In the genomic region with DNA sequence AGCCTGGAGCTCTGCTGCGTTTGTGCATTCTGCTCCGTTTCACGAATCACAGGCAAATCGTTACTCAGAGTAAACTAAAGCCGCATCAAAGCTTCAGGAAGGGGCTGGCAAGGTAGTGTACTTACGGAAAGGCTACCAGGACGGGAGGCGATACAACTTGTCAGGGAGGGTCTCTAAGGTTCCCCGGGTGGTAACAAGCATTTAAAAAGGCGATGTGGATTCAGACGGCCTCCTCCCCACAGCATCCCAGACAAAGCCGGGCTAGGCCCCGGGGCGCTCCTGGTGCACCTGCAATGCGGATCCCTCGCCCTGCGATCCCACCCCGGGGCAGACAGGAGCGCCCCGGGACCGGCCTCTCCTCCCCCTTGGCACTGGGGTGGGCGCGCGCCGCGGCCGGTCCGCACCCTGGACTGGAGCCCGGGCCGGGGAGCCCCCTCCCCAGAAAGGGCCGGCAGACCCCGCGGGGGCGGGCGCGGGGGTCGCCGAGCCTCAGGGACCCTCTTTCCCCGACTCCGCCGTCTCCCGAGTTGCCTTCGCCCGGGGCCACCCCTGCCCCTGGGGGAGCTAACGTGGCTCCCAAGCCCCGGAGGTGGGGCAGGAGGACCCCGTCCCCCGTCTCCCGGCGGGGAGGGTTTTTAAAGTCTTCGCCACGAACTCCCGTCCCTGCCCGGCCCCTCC, we compare ENCODE assay signal across 7 cellular contexts. TPM values are rescaled to one million over a fixed set of nuclear protein-coding genes. Genes with fewer than 3 reads are reported as not detected.
DNase-seq lines count a peak whose midpoint lies in the region; ATAC-seq and TF ChIP-seq lines count a peak whose summit lies in the region.

No MANE protein-coding gene starts in this region.

- H3K27ac Mint-ChIP-seq in activated T-helper 2 cell treated with anti-CD3 and anti-CD28 coated beads, Interferon-gamma antibody, Interleukin-2, Interleukin-4, amounts not matched to agents 10 μg/mL and 5 μg/mL and 100 μg/mL, durations not matched to agents 14 hours and 24 hours and 36 hours: peak overlapping the region; percentile 74
- H3K27ac Mint-ChIP-seq in neural progenitor cell: peak overlapping the region; percentile 91

- no TSS peak for BruUV-seq in OCI-LY7 (replicated peaks; lab: Mats Ljungman, UMichigan)

- peaks cover 2% of the 10 kb centered on the region for H3K27me3 Mint-ChIP-seq in activated T-helper 2 cell treated with anti-CD3 and anti-CD28 coated beads, Interferon-gamma antibody, Interleukin-2, Interleukin-4, amounts not matched to agents 10 μg/mL and 5 μg/mL and 100 μg/mL, durations not matched to agents 14 hours and 24 hours and 36 hours (ENCODE audit: low read depth)
- H3K27me3 Mint-ChIP-seq in neural progenitor cell (ENCODE audit: insufficient read depth, low read depth): no peaks in the 10 kb centered on the region

- H3K4me3 ChIP-seq in OCI-LY7 (ENCODE audit: low read depth, low read length, poor library complexity, severe bottlenecking): peak overlapping the region; percentile 82
- H3K4me3 ChIP-seq in fibroblast of the aortic adventitia (ENCODE audit: low read depth, low read length): peak overlapping the region; percentile 80
- H3K4me3 ChIP-seq in neural progenitor cell: peak overlapping the region; percentile 96
- peak overlapping the region; percentile 100 for H3K4me3 ChIP-seq in urinary bladder (ENCODE audit: low read depth, low read length)

- peak; percentile 37 for DNase-seq in OCI-LY7 (ENCODE audit: low spot score)
- peak; percentile 34 for DNase-seq in activated T-helper 2 cell treated with anti-CD3 and anti-CD28 coated beads, Interferon-gamma antibody, Interleukin-2, Interleukin-4, amounts not matched to agents 10 μg/mL and 5 μg/mL and 100 μg/mL, durations not matched to agents 14 hours and 24 hours and 36 hours (ENCODE audit: low spot score)
- no peak for DNase-seq in fibroblast of the aortic adventitia (ENCODE audit: low read depth)
- peak; percentile 79 for DNase-seq in neural progenitor cell (ENCODE audit: low spot score)

- peak overlapping the region; percentile 75 for H3K4me2 ChIP-seq in OCI-LY7 (ENCODE audit: low read length)
- peak overlapping the region; percentile 93 for H3K4me2 ChIP-seq in neural progenitor cell

- 0 out of 2 replicates have a peak, but pooled peaks cover 5% of the 10 kb centered on the region for H4K20me1 ChIP-seq in OCI-LY7 (ENCODE audit: insufficient read depth, low read length)
- H4K20me1 ChIP-seq in neural progenitor cell (ENCODE audit: low read depth): peaks cover 79% of the 10 kb centered on the region

- H3K79me2 ChIP-seq in OCI-LY7 (ENCODE audit: insufficient read depth, low read depth, low read length): peaks cover 17% of the 10 kb centered on the region; the same call in 1 of the 2 replicates
- H3K79me2 ChIP-seq in neural progenitor cell (ENCODE audit: low read depth): peaks cover 45% of the 10 kb centered on the region

- POLR2A ChIA-PET in OCI-LY7 (lab: Charles Lee): interaction anchor here (0.5 to 0.9 kb wide), 3 partner anchors 16 to 239 kb away, joined by 3 to 4 read pairs (median 3); no protein-coding TSS in a partner anchor

- H2AFZ ChIP-seq in OCI-LY7 (ENCODE audit: low read length) (peak overlapping the region; percentile 76), neural progenitor cell (replicated peaks) (peak overlapping the region; percentile 65)

- H3K9me3 Mint-ChIP-seq in activated T-helper 2 cell treated with anti-CD3 and anti-CD28 coated beads, Interferon-gamma antibody, Interleukin-2, Interleukin-4, amounts not matched to agents 10 μg/mL and 5 μg/mL and 100 μg/mL, durations not matched to agents 14 hours and 24 hours and 36 hours: no peaks in the 10 kb centered on the region
- H3K9me3 Mint-ChIP-seq in neural progenitor cell: no peaks in the 10 kb centered on the region

- peak overlapping the region; percentile 91 for H3K4me3 Mint-ChIP-seq in activated T-helper 2 cell treated with anti-CD3 and anti-CD28 coated beads, Interferon-gamma antibody, Interleukin-2, Interleukin-4, amounts not matched to agents 10 μg/mL and 5 μg/mL and 100 μg/mL, durations not matched to agents 14 hours and 24 hours and 36 hours (ENCODE audit: low read depth)
- peak overlapping the region; percentile 99 for H3K4me3 Mint-ChIP-seq in neural progenitor cell

- H3K27ac ChIP-seq in OCI-LY7 (ENCODE audit: low read depth, low read length, poor library complexity, severe bottlenecking) (no peak overlapping the region), neural progenitor cell (no peak overlapping the region), urinary bladder (ENCODE audit: low read depth) (peak overlapping the region; percentile 93)

- peaks cover 29% of the 10 kb centered on the region for H3K4me1 Mint-ChIP-seq in activated T-helper 2 cell treated with anti-CD3 and anti-CD28 coated beads, Interferon-gamma antibody, Interleukin-2, Interleukin-4, amounts not matched to agents 10 μg/mL and 5 μg/mL and 100 μg/mL, durations not matched to agents 14 hours and 24 hours and 36 hours (ENCODE audit: low read depth)
- H3K4me1 Mint-ChIP-seq in neural progenitor cell: peaks cover 27% of the 10 kb centered on the region

- peaks cover 31% of the 10 kb centered on the region for H3F3A ChIP-seq in neural progenitor cell (ENCODE audit: low read depth)

- ATAC-seq in GM18867 (IDR thresholded peaks at IDR 0.05; ENCODE audit: unreplicated experiment) (peak; percentile 4), HG03039 (IDR thresholded peaks at IDR 0.05; ENCODE audit: unreplicated experiment) (peak; percentile 7)

- no peak overlapping the region for H3K9ac ChIP-seq in neural progenitor cell

- WGBS in urinary bladder: 1% methylated on average over 54 of the region's 54 CpGs

- peaks cover 17% of the 10 kb centered on the region for H3K4me1 ChIP-seq in OCI-LY7 (ENCODE audit: insufficient read depth, low read length, poor library complexity, severe bottlenecking)
- peaks cover 21% of the 10 kb centered on the region for H3K4me1 ChIP-seq in neural progenitor cell
- H3K4me1 ChIP-seq in urinary bladder (ENCODE audit: insufficient read depth): no peaks in the 10 kb centered on the region

- peaks cover 30% of the 10 kb centered on the region for H3K36me3 Mint-ChIP-seq in activated T-helper 2 cell treated with anti-CD3 and anti-CD28 coated beads, Interferon-gamma antibody, Interleukin-2, Interleukin-4, amounts not matched to agents 10 μg/mL and 5 μg/mL and 100 μg/mL, durations not matched to agents 14 hours and 24 hours and 36 hours (ENCODE audit: low read depth)
- peaks cover 17% of the 10 kb centered on the region for H3K36me3 Mint-ChIP-seq in neural progenitor cell

- intact Hi-C loops in OCI-LY7 (cut with micrococcal nuclease; ENCODE audit: unreplicated experiment): loop anchor here (5.0 kb wide), 1 partner anchor 260 kb away; the partner anchor contains the start of gene ATP6V0A2
- intact Hi-C loops in activated T-helper 2 cell treated with anti-CD3 and anti-CD28 coated beads, Interferon-gamma antibody, Interleukin-2, Interleukin-4, amounts not matched to agents 10 μg/mL and 5 μg/mL and 100 μg/mL, durations not matched to agents 14 hours and 24 hours and 36 hours (cut with micrococcal nuclease): loop anchor here (5.0 kb wide), 2 partner anchors 260 to 340 kb away; partner anchors contain the start of genes ATP6V0A2, EIF2B1 and GTF2H3

- H3K9me3 ChIP-seq in OCI-LY7 (ENCODE audit: low read length) (no peaks in the 10 kb centered on the region), neural progenitor cell (ENCODE audit: low read depth) (no peaks in the 10 kb centered on the region)

- H3K36me3 ChIP-seq in OCI-LY7 (ENCODE audit: insufficient read depth, low read length) (peaks cover 13% of the 10 kb centered on the region), neural progenitor cell (peaks cover 11% of the 10 kb centered on the region), urinary bladder (ENCODE audit: insufficient read depth) (no peaks in the 10 kb centered on the region)

- CTCF ChIA-PET in OCI-LY7 (lab: Charles Lee; ENCODE audit: unreplicated experiment): no interaction called here

- peaks cover 54% of the 10 kb centered on the region for H3K27me3 ChIP-seq in neural progenitor cell

- TF ChIP-seq CTCF in OCI-LY7 (conservative IDR thresholded peaks at IDR 0.05; ENCODE audit: low read length) (no peak), fibroblast of the aortic adventitia (IDR thresholded peaks at IDR 0.05; ENCODE audit: insufficient read depth, low read length) (no peak), neural progenitor cell (IDR thresholded peaks at IDR 0.05) (no peak)

- no peaks in the 10 kb centered on the region for H3K9me2 ChIP-seq in OCI-LY7 (ENCODE audit: insufficient read depth, low read length)

RNA-seq across cellular contexts. Expression of gene CCDC92, which starts 0.7 kb away (rescaled TPM):
- 2.5 and 3.1 TPM in 2 replicates for total RNA-seq in OCI-LY7 (2014; rRNA removed; shearing (Covaris generic))
- total RNA-seq in OCI-LY7 (2022) (10.2 and 12.3 TPM in 2 replicates), fibroblast of the aortic adventitia (ENCODE audit: low replicate concordance) (14.1 and 22.7 TPM in 2 replicates), neural progenitor cell (ENCODE audit: low replicate concordance) (4.8 and 10.5 TPM in 2 replicates), urinary bladder (9.1 TPM)
- total RNA-seq in activated T-helper 2 cell treated with anti-CD3 and anti-CD28 coated beads, Interferon-gamma antibody, Interleukin-2, Interleukin-4, amounts not matched to agents 10 μg/mL and 5 μg/mL and 100 μg/mL, durations not matched to agents 14 hours and 24 hours and 36 hours: 11.8 and 12.8 TPM in 2 replicates
- 49.8 TPM for polyA plus RNA-seq in urinary bladder

RNA-seq across cellular contexts. Expression of gene ZNF664, which starts 1.1 kb away (rescaled TPM):
- 45.6 and 60.0 TPM in 2 replicates for total RNA-seq in OCI-LY7 (2014; rRNA removed; shearing (Covaris generic))
- 59.8 and 67.1 TPM in 2 replicates for total RNA-seq in OCI-LY7 (2022)
- 63.3 and 66.2 TPM in 2 replicates for total RNA-seq in activated T-helper 2 cell treated with anti-CD3 and anti-CD28 coated beads, Interferon-gamma antibody, Interleukin-2, Interleukin-4, amounts not matched to agents 10 μg/mL and 5 μg/mL and 100 μg/mL, durations not matched to agents 14 hours and 24 hours and 36 hours
- total RNA-seq in fibroblast of the aortic adventitia (ENCODE audit: low replicate concordance): 28.3 and 73.3 TPM in 2 replicates
- total RNA-seq in neural progenitor cell (ENCODE audit: low replicate concordance): 133 and 172 TPM in 2 replicates
- total RNA-seq in urinary bladder: 71.6 TPM
- 45.7 TPM for polyA plus RNA-seq in urinary bladder
